In genomic region chr9:136186386-136186785, GRCh38 we compare ENCODE assay signal across 38 cellular contexts. TPM values are rescaled to one million over a fixed set of nuclear protein-coding genes. Genes with fewer than 3 reads are reported as not detected.
"Had no signal": no experiment of that assay in that cellular context is flagged by ENCODE, and none has a peak within 500 bp of the region (broad histone marks: within the 10 kb centered on the region; RNA-seq: fewer than 3 reads in every experiment).

No MANE protein-coding gene starts in this region.

- H3K4me1 ChIP-seq: ascending aorta, breast epithelium, colonic mucosa, esophagus squamous epithelium, gastroesophageal sphincter had no signal

- H3K36me3 ChIP-seq: ascending aorta, breast epithelium, cardiac muscle cell, colonic mucosa, esophagus squamous epithelium, gastroesophageal sphincter, WERI-Rb-1 had no signal

- H3K9me3 ChIP-seq: ascending aorta, breast epithelium, colonic mucosa, esophagus squamous epithelium, gastroesophageal sphincter had no signal

- H3K4me3 ChIP-seq: ascending aorta, breast epithelium, cardiac muscle cell, colonic mucosa, esophagus squamous epithelium, gastroesophageal sphincter had no signal

- H3K27me3 ChIP-seq: ascending aorta had no signal

- DNase-seq: activated CD4-positive, alpha-beta memory T cell treated with anti-CD3 and anti-CD28 coated beads for 36 hours; activated CD4-positive, alpha-beta T cell treated with anti-CD3 and anti-CD28 coated beads for 36 hours; activated CD4-positive, alpha-beta T cell treated with anti-CD3 and anti-CD28 coated beads, Interleukin-2, amount 10 ng/mL, durations not matched to agents 24 days and 14 days; activated CD4-positive, CD25-positive, alpha-beta regulatory T cell; activated CD4-positive, CD25-positive, alpha-beta regulatory T cell treated with anti-CD3 and anti-CD28 coated beads, Interleukin-2, amount 50 U/mL, for 72 hours; activated CD8-positive, alpha-beta memory T cell treated with anti-CD3 and anti-CD28 coated beads, Interleukin-2, amount 50 U/mL, for 48 hours; activated CD8-positive, alpha-beta T cell treated with anti-CD3 and anti-CD28 coated beads, Interleukin-2, amount 10 ng/mL, durations not matched to agents 7 days and 5 days; activated gamma-delta T cell; activated naive CD4-positive, alpha-beta T cell; activated naive CD4-positive, alpha-beta T cell treated with anti-CD3 and anti-CD28 coated beads, Interleukin-2, amount 10 ng/mL, durations not matched to agents 7 days and 5 days; activated naive CD8-positive, alpha-beta T cell treated with anti-CD3 and anti-CD28 coated beads, Interleukin-2, amount 10 ng/mL, durations not matched to agents 7 days and 5 days; activated T-cell treated with anti-CD3 and anti-CD28 coated beads for 4 hours; activated T-cell treated with anti-CD3 and anti-CD28 coated beads, Interleukin-2, amount 50 U/mL, for 24 hours; activated T-cell treated with anti-CD3 and anti-CD28 coated beads, Interleukin-2, amount 50 U/mL, for 72 hours; central memory CD4-positive, alpha-beta T cell; cerebellar nuclear complex; colonic mucosa; effector CD8-positive, alpha-beta T cell; esophagus squamous epithelium; foreskin melanocyte; head of caudate nucleus; T-helper 1 cell; T1000; WERI-Rb-1 had no signal

- H3K27ac ChIP-seq: ascending aorta, breast epithelium, cardiac muscle cell, colonic mucosa, epithelial cell of prostate, esophagus squamous epithelium, gastroesophageal sphincter had no signal

- FAIRE-seq: endometrium, endothelial cell of umbilical vein had no signal

- ATAC-seq: activated CD4-positive, alpha-beta T cell treated with anti-CD3 and anti-CD28 coated beads for 36 hours; activated CD8-positive, alpha-beta T cell treated with anti-CD3 and anti-CD28 coated beads, Interleukin-2, amount 10 ng/mL, durations not matched to agents 7 days and 5 days; activated naive CD4-positive, alpha-beta T cell treated with anti-CD3 and anti-CD28 coated beads, Interleukin-2, amount 50 U/mL, for 72 hours; activated T-cell treated with anti-CD3 and anti-CD28 coated beads, Interleukin-2, amount 50 U/mL, for 72 hours; gastroesophageal sphincter; T-helper 17 cell had no signal

RNA-seq across cellular contexts. Expression of gene LHX3, which starts 18.5 kb away (rescaled TPM):
- total RNA-seq: activated CD4-positive, alpha-beta memory T cell treated with anti-CD3 and anti-CD28 coated beads for 36 hours; activated CD4-positive, alpha-beta T cell treated with anti-CD3 and anti-CD28 coated beads for 36 hours; activated CD4-positive, alpha-beta T cell treated with anti-CD3 and anti-CD28 coated beads, Interleukin-2, amount 10 ng/mL, durations not matched to agents 24 days and 14 days; activated naive CD8-positive, alpha-beta T cell treated with anti-CD3 and anti-CD28 coated beads, Interleukin-2, amount 10 ng/mL, durations not matched to agents 7 days and 5 days; ascending aorta; breast epithelium; cardiac muscle cell; colonic mucosa; dermis microvascular lymphatic vessel endothelial cell; endothelial cell of umbilical vein; esophagus squamous epithelium; fibroblast of lung; fibroblast of villous mesenchyme; gastroesophageal sphincter; glomerular endothelial cell had no signal
- polyA plus RNA-seq: cardiac muscle cell, endothelial cell of umbilical vein, esophagus, fibroblast of lung had no signal
